In genomic region chr13:104111031-104111430, GRCh38 we compare ENCODE assay signal across 18 cellular contexts.
DNase-seq lines count a peak whose midpoint lies in the region; ATAC-seq and TF ChIP-seq lines count a peak whose summit lies in the region.
"Had no signal": no experiment of that assay in that cellular context is flagged by ENCODE, and none has a peak within 500 bp of the region (broad histone marks: within the 10 kb centered on the region; RNA-seq: fewer than 3 reads in every experiment).

No MANE protein-coding gene starts in this region.

- H3K4me1 ChIP-seq in neuronal stem cell (ENCODE audit: control insufficient read depth in 2 of 2, insufficient read depth in 1 of 2, low read depth in 1 of 2, low read length in 2 of 2) (no peaks in the 10 kb centered on the region), psoas muscle (no peaks in the 10 kb centered on the region)

- no CpG with 5 or more reads among the region's 1 CpG for WGBS in neuronal stem cell (ENCODE audit: extremely low coverage in 2 of 2, insufficient read length in 2 of 2, insufficient replicate concordance in 1 of 2), 2 donors
- 48 to 61% (median 55%) methylated on average over 1 of the region's 1 CpG for WGBS in psoas muscle, 3 donors

- ATAC-seq in sciatic nerve (no peak), psoas muscle (no peak)
- ATAC-seq: CD8-positive, alpha-beta T cell; HCT116 had no signal

- no peak overlapping the region for H3K14ac ChIP-seq in neuronal stem cell (ENCODE audit: low read length)

- no peak overlapping the region for H3K9ac ChIP-seq in neuronal stem cell (ENCODE audit: low read depth, low read length, poor library complexity)
- H3K9ac ChIP-seq: BLaER1 treated with 17β-estradiol and CSF1 and Interleukin-3, amounts not matched to agents 10 nM and 100 nM had no signal

- H2BK15ac ChIP-seq in neuronal stem cell (ENCODE audit: low read length) = no peak overlapping the region

- H3K27ac ChIP-seq in VCaP (peak overlapping the region; percentile 4; the same call in 1 of the 2 replicates), neuronal stem cell (replicated peaks; ENCODE audit: low read length) (no peak overlapping the region), psoas muscle (no peak overlapping the region)
- H3K27ac ChIP-seq: BLaER1 treated with 17β-estradiol and CSF1 and Interleukin-3, amounts not matched to agents 10 nM and 100 nM; HL-60 had no signal

- no peak overlapping the region for H3K4ac ChIP-seq in neuronal stem cell (ENCODE audit: low read length)

- TF ChIP-seq CTCF in VCaP (conservative IDR thresholded peaks at IDR 0.05) (no peak), fibroblast of villous mesenchyme (IDR thresholded peaks at IDR 0.05; ENCODE audit: insufficient read depth, low read depth, low read length) (no peak), psoas muscle (IDR thresholded peaks at IDR 0.05) (no peak)

- H3K23ac ChIP-seq in neuronal stem cell (ENCODE audit: low read depth, low read length, poor library complexity) = no peak overlapping the region

- H2AK5ac ChIP-seq in neuronal stem cell (ENCODE audit: low read depth, low read length) = no peak overlapping the region

- H3K79me1 ChIP-seq in neuronal stem cell (ENCODE audit: low read depth, low read length) = no peaks in the 10 kb centered on the region

- H3K4me3 ChIP-seq in fibroblast of villous mesenchyme (ENCODE audit: low read depth, low read length) (no peak overlapping the region), neuronal stem cell (ENCODE audit: low read length in 2 of 2) (no peak overlapping the region), psoas muscle (no peak overlapping the region)
- H3K4me3 ChIP-seq: BLaER1 treated with 17β-estradiol and CSF1 and Interleukin-3, amounts not matched to agents 10 nM and 100 nM had no signal

- H3K27me3 ChIP-seq in neuronal stem cell (ENCODE audit: control insufficient read depth in 3 of 3, insufficient read depth in 3 of 3, low read depth in 1 of 3, low read length in 3 of 3) (no peaks in the 10 kb centered on the region), psoas muscle (ENCODE audit: insufficient read depth in 3 of 3, low read length in 2 of 3) (no peaks in the 10 kb centered on the region)
- H3K27me3 ChIP-seq: BLaER1 treated with 17β-estradiol and CSF1 and Interleukin-3, amounts not matched to agents 10 nM and 100 nM had no signal

- H4K8ac ChIP-seq in neuronal stem cell (ENCODE audit: low read depth, low read length) = no peak overlapping the region

- DNase-seq in epidermal melanocyte (ENCODE audit: insufficient read length, low spot score) = peak; percentile 16
- DNase-seq in fibroblast of villous mesenchyme (ENCODE audit: low read depth) = peak; percentile 24
- DNase-seq in sciatic nerve (ENCODE audit: low spot score) = no peak
- no peak for DNase-seq in islet precursor cell
- DNase-seq in neuronal stem cell (ENCODE audit: low spot score) = no peak
- no peak for DNase-seq in psoas muscle
- DNase-seq: 8988T; Calu3; CD8-positive, alpha-beta T cell; DMS79 treated with DMSO at 0.1 percent for 48 hours; GF-D8; GOT3; H7; HFFc6 had no signal

- H4K91ac ChIP-seq in neuronal stem cell (ENCODE audit: low read depth, low read length, poor library complexity) = no peak overlapping the region

- no peak overlapping the region for H2AFZ ChIP-seq in neuronal stem cell (ENCODE audit: low read length)

- no peak overlapping the region for H2BK12ac ChIP-seq in neuronal stem cell (ENCODE audit: low read length)

- intact Hi-C loops in sciatic nerve (cut with DNase I) (no loop called here), psoas muscle (cut with DNase I) (no loop called here)

- H3K18ac ChIP-seq in neuronal stem cell (ENCODE audit: low read length) = no peak overlapping the region

- H3K9me3 ChIP-seq in neuronal stem cell (replicated peaks in 1 of 2; ENCODE audit: control insufficient read depth in 2 of 2, insufficient read depth in 1 of 2, low read depth in 1 of 2, low read length in 2 of 2) (no peaks in the 10 kb centered on the region), psoas muscle (no peaks in the 10 kb centered on the region)

- H3K4me2 ChIP-seq in neuronal stem cell (ENCODE audit: insufficient read depth, low read length, poor library complexity, severe bottlenecking) = no peak overlapping the region
- H3K4me2 ChIP-seq: BLaER1 treated with 17β-estradiol and CSF1 and Interleukin-3, amounts not matched to agents 10 nM and 100 nM had no signal

- H2BK120ac ChIP-seq in neuronal stem cell (ENCODE audit: low read depth, low read length) = no peak overlapping the region

- H3K36me3 ChIP-seq in neuronal stem cell (replicated peaks in 1 of 2; ENCODE audit: control insufficient read depth in 2 of 2, insufficient read depth in 2 of 2, low read length in 2 of 2) (no peaks in the 10 kb centered on the region), psoas muscle (ENCODE audit: insufficient read depth in 1 of 2, low read depth in 1 of 2) (no peaks in the 10 kb centered on the region)
- H3K36me3 ChIP-seq: BLaER1 treated with 17β-estradiol and CSF1 and Interleukin-3, amounts not matched to agents 10 nM and 100 nM had no signal

- no peak overlapping the region for H2BK5ac ChIP-seq in neuronal stem cell (ENCODE audit: low read length)

Comparison
In these comparisons a context has a peak if more than half of its experiments do, and no peak if none do; other contexts are left out.
1. DNase-seq: peak in epidermal melanocyte (single experiment) and fibroblast of villous mesenchyme (single experiment); none in sciatic nerve (single experiment), islet precursor cell (single experiment), neuronal stem cell (single experiment) and psoas muscle (0 of 2).